1 cellular context compared by ENCODE assay signal in genomic region chr14:33940561-33941011, GRCh38.
A peak's percentile ranks its signal among the peaks of the same experiment; 100 is the strongest.
TF ChIP-seq lines count a peak whose summit lies in the region.

No MANE protein-coding gene starts in this region.

TF ChIP-seq in K562, 482 proteins besides CTCF, POLR2A, EP300 and RAD21 (continued from another document and continues in another):
- TF ChIP-seq, protein P1, sequence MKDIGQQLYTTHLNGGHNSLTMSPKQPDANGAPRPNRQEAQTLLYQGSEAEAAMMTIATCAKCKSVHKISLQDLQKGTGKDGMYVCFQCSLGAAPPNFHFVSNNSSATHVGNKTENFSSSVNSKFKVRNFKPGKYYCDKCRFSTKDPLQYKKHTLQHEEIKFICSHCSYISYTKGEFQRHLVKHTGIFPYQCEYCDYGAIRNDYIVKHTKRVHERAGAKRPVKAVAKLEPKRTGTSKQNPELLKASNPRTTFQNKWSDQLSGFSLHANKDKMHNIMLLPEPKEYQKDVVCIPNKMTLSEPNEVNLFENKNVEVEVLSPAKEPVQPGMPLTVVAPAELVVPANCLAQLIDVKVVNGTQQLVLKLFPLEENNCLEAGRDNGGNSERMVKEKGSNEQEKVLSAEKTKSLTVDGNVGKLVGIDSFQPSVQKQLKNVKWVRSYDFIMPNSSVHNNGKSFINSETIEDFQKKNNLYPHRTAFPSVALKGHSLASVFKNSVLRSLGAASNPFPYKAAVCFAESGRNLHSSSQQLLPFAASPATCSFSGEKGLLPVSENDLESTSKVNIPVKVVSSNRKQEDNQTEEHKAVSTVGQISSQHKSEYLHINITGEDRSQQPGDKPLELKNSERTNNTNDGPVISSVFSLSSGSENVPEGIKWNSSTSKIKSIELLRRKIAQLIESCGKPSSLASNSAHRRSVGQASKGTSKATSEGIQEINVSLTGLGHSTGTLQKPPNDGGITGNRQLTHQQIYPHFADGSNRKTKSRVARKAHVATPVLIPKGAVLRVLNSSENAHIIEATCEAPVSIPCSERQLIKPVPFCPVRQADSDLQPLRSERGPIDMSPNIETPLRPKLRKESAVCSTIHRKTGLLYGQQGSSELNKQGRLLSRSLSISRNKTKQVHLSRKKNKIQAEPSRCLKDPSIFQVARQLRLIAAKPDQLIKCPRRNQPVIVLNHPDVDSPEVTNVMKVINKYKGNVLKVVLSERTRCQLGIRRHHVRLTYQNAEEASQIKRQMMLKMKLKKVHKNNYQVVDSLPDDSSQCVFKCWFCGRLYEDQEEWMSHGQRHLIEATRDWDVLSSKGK (CRISPR knock-in tag; IDR thresholded peaks at IDR 0.05) = no peak
- TF ChIP-seq, protein P2, sequence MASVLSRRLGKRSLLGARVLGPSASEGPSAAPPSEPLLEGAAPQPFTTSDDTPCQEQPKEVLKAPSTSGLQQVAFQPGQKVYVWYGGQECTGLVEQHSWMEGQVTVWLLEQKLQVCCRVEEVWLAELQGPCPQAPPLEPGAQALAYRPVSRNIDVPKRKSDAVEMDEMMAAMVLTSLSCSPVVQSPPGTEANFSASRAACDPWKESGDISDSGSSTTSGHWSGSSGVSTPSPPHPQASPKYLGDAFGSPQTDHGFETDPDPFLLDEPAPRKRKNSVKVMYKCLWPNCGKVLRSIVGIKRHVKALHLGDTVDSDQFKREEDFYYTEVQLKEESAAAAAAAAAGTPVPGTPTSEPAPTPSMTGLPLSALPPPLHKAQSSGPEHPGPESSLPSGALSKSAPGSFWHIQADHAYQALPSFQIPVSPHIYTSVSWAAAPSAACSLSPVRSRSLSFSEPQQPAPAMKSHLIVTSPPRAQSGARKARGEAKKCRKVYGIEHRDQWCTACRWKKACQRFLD (CRISPR knock-in tag; IDR thresholded peaks at IDR 0.05) = no peak
- no peak for TF ChIP-seq HDAC2 (IDR thresholded peaks at IDR 0.05)
- TF ChIP-seq ERF (CRISPR knock-in tag; IDR thresholded peaks at IDR 0.05) = no peak
- no peak for TF ChIP-seq ZNF778 (CRISPR knock-in tag; IDR thresholded peaks at IDR 0.05)
- TF ChIP-seq ZNF239 (CRISPR knock-in tag; IDR thresholded peaks at IDR 0.05) = no peak
- TF ChIP-seq RNF219 (CRISPR knock-in tag; IDR thresholded peaks at IDR 0.05) = no peak
- TF ChIP-seq, protein P3, sequence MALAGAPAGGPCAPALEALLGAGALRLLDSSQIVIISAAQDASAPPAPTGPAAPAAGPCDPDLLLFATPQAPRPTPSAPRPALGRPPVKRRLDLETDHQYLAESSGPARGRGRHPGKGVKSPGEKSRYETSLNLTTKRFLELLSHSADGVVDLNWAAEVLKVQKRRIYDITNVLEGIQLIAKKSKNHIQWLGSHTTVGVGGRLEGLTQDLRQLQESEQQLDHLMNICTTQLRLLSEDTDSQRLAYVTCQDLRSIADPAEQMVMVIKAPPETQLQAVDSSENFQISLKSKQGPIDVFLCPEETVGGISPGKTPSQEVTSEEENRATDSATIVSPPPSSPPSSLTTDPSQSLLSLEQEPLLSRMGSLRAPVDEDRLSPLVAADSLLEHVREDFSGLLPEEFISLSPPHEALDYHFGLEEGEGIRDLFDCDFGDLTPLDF (CRISPR knock-in tag; IDR thresholded peaks at IDR 0.05) = no peak
- no peak for TF ChIP-seq NEUROD1 (IDR thresholded peaks at IDR 0.05; ENCODE audit: borderline replicate concordance, low read depth, low read length, partially characterized antibody)
- no peak for TF ChIP-seq CBX8 (IDR thresholded peaks at IDR 0.05; ENCODE audit: borderline replicate concordance, extremely low read depth, low read depth, low read length, poor library complexity, severe bottlenecking)
- TF ChIP-seq MIER1 (IDR thresholded peaks at IDR 0.05; ENCODE audit: low read depth) = no peak
- no peak for TF ChIP-seq TAF9B (IDR thresholded peaks at IDR 0.05; ENCODE audit: partially characterized antibody)
- no peak for TF ChIP-seq RBM14 (IDR thresholded peaks at IDR 0.05; ENCODE audit: borderline replicate concordance, insufficient read depth, low read depth, low read length)
- no peak for TF ChIP-seq MYC (IDR thresholded peaks at IDR 0.05; ENCODE audit: low read depth, low read length)
- no peak for TF ChIP-seq MYC (CRISPR knock-in tag; IDR thresholded peaks at IDR 0.05; ENCODE audit: borderline replicate concordance, low read depth)
- 0 out of 2 replicates have a peak, but pooled peaks have one; percentile 8 for TF ChIP-seq C11orf30 (IDR thresholded peaks at IDR 0.05; ENCODE audit: low read depth)
- no peak for TF ChIP-seq TGIF2 (CRISPR knock-in tag; IDR thresholded peaks at IDR 0.05)
- TF ChIP-seq, protein P4, sequence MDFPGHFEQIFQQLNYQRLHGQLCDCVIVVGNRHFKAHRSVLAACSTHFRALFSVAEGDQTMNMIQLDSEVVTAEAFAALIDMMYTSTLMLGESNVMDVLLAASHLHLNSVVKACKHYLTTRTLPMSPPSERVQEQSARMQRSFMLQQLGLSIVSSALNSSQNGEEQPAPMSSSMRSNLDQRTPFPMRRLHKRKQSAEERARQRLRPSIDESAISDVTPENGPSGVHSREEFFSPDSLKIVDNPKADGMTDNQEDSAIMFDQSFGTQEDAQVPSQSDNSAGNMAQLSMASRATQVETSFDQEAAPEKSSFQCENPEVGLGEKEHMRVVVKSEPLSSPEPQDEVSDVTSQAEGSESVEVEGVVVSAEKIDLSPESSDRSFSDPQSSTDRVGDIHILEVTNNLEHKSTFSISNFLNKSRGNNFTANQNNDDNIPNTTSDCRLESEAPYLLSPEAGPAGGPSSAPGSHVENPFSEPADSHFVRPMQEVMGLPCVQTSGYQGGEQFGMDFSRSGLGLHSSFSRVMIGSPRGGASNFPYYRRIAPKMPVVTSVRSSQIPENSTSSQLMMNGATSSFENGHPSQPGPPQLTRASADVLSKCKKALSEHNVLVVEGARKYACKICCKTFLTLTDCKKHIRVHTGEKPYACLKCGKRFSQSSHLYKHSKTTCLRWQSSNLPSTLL (IDR thresholded peaks at IDR 0.05) = no peak
- peak; percentile 58 for TF ChIP-seq TAL1 (IDR thresholded peaks at IDR 0.05)
- TF ChIP-seq SMARCA4 (IDR thresholded peaks at IDR 0.05) = no peak; the same call in 1 of the 2 replicates
- no peak for TF ChIP-seq CTBP1 (IDR thresholded peaks at IDR 0.05; ENCODE audit: borderline replicate concordance)
- TF ChIP-seq, protein P5, sequence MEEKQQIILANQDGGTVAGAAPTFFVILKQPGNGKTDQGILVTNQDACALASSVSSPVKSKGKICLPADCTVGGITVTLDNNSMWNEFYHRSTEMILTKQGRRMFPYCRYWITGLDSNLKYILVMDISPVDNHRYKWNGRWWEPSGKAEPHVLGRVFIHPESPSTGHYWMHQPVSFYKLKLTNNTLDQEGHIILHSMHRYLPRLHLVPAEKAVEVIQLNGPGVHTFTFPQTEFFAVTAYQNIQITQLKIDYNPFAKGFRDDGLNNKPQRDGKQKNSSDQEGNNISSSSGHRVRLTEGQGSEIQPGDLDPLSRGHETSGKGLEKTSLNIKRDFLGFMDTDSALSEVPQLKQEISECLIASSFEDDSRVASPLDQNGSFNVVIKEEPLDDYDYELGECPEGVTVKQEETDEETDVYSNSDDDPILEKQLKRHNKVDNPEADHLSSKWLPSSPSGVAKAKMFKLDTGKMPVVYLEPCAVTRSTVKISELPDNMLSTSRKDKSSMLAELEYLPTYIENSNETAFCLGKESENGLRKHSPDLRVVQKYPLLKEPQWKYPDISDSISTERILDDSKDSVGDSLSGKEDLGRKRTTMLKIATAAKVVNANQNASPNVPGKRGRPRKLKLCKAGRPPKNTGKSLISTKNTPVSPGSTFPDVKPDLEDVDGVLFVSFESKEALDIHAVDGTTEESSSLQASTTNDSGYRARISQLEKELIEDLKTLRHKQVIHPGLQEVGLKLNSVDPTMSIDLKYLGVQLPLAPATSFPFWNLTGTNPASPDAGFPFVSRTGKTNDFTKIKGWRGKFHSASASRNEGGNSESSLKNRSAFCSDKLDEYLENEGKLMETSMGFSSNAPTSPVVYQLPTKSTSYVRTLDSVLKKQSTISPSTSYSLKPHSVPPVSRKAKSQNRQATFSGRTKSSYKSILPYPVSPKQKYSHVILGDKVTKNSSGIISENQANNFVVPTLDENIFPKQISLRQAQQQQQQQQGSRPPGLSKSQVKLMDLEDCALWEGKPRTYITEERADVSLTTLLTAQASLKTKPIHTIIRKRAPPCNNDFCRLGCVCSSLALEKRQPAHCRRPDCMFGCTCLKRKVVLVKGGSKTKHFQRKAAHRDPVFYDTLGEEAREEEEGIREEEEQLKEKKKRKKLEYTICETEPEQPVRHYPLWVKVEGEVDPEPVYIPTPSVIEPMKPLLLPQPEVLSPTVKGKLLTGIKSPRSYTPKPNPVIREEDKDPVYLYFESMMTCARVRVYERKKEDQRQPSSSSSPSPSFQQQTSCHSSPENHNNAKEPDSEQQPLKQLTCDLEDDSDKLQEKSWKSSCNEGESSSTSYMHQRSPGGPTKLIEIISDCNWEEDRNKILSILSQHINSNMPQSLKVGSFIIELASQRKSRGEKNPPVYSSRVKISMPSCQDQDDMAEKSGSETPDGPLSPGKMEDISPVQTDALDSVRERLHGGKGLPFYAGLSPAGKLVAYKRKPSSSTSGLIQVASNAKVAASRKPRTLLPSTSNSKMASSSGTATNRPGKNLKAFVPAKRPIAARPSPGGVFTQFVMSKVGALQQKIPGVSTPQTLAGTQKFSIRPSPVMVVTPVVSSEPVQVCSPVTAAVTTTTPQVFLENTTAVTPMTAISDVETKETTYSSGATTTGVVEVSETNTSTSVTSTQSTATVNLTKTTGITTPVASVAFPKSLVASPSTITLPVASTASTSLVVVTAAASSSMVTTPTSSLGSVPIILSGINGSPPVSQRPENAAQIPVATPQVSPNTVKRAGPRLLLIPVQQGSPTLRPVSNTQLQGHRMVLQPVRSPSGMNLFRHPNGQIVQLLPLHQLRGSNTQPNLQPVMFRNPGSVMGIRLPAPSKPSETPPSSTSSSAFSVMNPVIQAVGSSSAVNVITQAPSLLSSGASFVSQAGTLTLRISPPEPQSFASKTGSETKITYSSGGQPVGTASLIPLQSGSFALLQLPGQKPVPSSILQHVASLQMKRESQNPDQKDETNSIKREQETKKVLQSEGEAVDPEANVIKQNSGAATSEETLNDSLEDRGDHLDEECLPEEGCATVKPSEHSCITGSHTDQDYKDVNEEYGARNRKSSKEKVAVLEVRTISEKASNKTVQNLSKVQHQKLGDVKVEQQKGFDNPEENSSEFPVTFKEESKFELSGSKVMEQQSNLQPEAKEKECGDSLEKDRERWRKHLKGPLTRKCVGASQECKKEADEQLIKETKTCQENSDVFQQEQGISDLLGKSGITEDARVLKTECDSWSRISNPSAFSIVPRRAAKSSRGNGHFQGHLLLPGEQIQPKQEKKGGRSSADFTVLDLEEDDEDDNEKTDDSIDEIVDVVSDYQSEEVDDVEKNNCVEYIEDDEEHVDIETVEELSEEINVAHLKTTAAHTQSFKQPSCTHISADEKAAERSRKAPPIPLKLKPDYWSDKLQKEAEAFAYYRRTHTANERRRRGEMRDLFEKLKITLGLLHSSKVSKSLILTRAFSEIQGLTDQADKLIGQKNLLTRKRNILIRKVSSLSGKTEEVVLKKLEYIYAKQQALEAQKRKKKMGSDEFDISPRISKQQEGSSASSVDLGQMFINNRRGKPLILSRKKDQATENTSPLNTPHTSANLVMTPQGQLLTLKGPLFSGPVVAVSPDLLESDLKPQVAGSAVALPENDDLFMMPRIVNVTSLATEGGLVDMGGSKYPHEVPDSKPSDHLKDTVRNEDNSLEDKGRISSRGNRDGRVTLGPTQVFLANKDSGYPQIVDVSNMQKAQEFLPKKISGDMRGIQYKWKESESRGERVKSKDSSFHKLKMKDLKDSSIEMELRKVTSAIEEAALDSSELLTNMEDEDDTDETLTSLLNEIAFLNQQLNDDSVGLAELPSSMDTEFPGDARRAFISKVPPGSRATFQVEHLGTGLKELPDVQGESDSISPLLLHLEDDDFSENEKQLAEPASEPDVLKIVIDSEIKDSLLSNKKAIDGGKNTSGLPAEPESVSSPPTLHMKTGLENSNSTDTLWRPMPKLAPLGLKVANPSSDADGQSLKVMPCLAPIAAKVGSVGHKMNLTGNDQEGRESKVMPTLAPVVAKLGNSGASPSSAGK (IDR thresholded peaks at IDR 0.05) = no peak
- TF ChIP-seq NFXL1 (CRISPR knock-in tag; IDR thresholded peaks at IDR 0.05) = no peak
- peak; percentile 34; the same call in 1 of the 2 replicates for TF ChIP-seq POLR2AphosphoS5 (IDR thresholded peaks at IDR 0.05; ENCODE audit: control insufficient read depth, insufficient read depth, low read depth, low read length)
- no peak for TF ChIP-seq HDAC1 (IDR thresholded peaks at IDR 0.05)
- no peak for TF ChIP-seq FOXA3 (CRISPR knock-in tag; conservative IDR thresholded peaks at IDR 0.05 in 1 of 2, IDR thresholded peaks at IDR 0.05 in 1 of 2)
- peak; percentile 32; the same call in 1 of the 2 replicates for TF ChIP-seq MAFG (tag; conservative IDR thresholded peaks at IDR 0.05)
- TF ChIP-seq RBFOX2 (IDR thresholded peaks at IDR 0.05; ENCODE audit: low read depth, low read length) = no peak
- no peak for TF ChIP-seq TRIM28 (IDR thresholded peaks at IDR 0.05)
- no peak for TF ChIP-seq NR2F6 (CRISPR knock-in tag; IDR thresholded peaks at IDR 0.05)
- no peak for TF ChIP-seq SRSF3 (IDR thresholded peaks at IDR 0.05; ENCODE audit: insufficient read depth, low read length)
- TF ChIP-seq, protein P6, sequence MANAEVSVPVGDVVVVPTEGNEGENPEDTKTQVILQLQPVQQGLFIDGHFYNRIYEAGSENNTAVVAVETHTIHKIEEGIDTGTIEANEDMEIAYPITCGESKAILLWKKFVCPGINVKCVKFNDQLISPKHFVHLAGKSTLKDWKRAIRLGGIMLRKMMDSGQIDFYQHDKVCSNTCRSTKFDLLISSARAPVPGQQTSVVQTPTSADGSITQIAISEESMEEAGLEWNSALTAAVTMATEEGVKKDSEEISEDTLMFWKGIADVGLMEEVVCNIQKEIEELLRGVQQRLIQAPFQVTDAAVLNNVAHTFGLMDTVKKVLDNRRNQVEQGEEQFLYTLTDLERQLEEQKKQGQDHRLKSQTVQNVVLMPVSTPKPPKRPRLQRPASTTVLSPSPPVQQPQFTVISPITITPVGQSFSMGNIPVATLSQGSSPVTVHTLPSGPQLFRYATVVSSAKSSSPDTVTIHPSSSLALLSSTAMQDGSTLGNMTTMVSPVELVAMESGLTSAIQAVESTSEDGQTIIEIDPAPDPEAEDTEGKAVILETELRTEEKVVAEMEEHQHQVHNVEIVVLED (CRISPR knock-in tag; IDR thresholded peaks at IDR 0.05) = no peak
- TF ChIP-seq HNRNPK (IDR thresholded peaks at IDR 0.05; ENCODE audit: low read depth, low read length, poor library complexity, severe bottlenecking) = no peak
- peak; percentile 50 for TF ChIP-seq NFE2 (IDR thresholded peaks at IDR 0.05; ENCODE audit: low read depth)
